ENCODE assay signal across 1 cellular context in the genomic region with DNA sequence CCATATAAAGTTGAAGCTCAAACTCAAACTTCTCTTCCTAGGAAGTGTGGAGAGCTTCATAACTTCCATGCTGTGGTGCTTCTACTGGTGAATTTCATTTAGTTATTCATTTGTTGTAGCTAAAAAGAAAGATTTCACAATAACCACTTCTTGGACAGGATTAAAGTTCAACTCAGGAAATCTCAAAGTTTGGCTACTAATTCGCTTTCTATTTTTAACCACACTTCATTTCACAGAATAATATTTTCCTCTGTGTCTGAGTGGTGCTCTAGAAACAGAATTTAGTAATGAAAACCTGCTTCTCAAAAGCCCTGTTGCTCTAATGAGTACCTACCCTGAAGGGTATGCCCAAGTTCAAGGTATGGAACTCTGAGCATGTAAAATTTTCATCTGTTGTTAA.
TF ChIP-seq lines count a peak whose summit lies in the region.

No MANE protein-coding gene starts in this region.

TF ChIP-seq in liver, 16 proteins besides CTCF, POLR2A, EP300 and RAD21 (continued from another document):
- TF ChIP-seq, protein P1, sequence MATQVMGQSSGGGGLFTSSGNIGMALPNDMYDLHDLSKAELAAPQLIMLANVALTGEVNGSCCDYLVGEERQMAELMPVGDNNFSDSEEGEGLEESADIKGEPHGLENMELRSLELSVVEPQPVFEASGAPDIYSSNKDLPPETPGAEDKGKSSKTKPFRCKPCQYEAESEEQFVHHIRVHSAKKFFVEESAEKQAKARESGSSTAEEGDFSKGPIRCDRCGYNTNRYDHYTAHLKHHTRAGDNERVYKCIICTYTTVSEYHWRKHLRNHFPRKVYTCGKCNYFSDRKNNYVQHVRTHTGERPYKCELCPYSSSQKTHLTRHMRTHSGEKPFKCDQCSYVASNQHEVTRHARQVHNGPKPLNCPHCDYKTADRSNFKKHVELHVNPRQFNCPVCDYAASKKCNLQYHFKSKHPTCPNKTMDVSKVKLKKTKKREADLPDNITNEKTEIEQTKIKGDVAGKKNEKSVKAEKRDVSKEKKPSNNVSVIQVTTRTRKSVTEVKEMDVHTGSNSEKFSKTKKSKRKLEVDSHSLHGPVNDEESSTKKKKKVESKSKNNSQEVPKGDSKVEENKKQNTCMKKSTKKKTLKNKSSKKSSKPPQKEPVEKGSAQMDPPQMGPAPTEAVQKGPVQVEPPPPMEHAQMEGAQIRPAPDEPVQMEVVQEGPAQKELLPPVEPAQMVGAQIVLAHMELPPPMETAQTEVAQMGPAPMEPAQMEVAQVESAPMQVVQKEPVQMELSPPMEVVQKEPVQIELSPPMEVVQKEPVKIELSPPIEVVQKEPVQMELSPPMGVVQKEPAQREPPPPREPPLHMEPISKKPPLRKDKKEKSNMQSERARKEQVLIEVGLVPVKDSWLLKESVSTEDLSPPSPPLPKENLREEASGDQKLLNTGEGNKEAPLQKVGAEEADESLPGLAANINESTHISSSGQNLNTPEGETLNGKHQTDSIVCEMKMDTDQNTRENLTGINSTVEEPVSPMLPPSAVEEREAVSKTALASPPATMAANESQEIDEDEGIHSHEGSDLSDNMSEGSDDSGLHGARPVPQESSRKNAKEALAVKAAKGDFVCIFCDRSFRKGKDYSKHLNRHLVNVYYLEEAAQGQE (IDR thresholded peaks at IDR 0.05): no peak
- TF ChIP-seq YY1 (IDR thresholded peaks at IDR 0.05): peak; percentile 48
- TF ChIP-seq, protein P2, sequence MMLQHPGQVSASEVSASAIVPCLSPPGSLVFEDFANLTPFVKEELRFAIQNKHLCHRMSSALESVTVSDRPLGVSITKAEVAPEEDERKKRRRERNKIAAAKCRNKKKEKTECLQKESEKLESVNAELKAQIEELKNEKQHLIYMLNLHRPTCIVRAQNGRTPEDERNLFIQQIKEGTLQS (IDR thresholded peaks at IDR 0.05): no peak
- TF ChIP-seq, protein P3, sequence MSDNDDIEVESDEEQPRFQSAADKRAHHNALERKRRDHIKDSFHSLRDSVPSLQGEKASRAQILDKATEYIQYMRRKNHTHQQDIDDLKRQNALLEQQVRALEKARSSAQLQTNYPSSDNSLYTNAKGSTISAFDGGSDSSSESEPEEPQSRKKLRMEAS (IDR thresholded peaks at IDR 0.05): peak; percentile 28
- peak; percentile 85 for TF ChIP-seq HNF4G (IDR thresholded peaks at IDR 0.05)
